ENCODE assay signal across 22 cellular contexts in the genomic region with DNA sequence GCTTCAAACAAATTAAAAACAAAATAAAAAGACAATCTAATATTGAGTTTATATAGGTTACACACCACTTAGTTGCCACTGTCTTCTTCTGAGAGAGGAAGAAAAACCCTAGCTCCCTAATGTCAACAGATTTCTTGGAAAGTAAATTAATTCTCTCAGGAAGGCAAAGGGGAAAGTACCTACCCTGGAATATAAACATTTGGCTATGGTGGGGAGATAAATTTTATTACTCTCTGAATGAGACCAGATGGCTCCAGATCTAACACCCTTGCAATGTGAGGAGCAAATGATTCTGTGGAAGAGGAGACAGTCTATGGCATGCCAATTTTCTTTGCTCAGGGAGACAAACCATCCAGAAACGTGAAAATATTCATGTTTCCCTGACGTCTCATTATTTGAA. TPM values are rescaled to one million over a fixed set of nuclear protein-coding genes. Genes with fewer than 3 reads are reported as not detected.
"Had no signal": no experiment of that assay in that cellular context is flagged by ENCODE, and none has a peak within 500 bp of the region (broad histone marks: within the 10 kb centered on the region; RNA-seq: fewer than 3 reads in every experiment).

No MANE protein-coding gene starts in this region.

- H3K4me3 ChIP-seq: MG63, SJSA1, SK-N-MC had no signal

- DNase-seq: IMR-90, Karpas-422, KG1, MG63, NCI-H1092, NCI-H1105 treated with DMSO at 0.1 percent for 48 hours, NCI-H1417 treated with DMSO at 0.1 percent for 48 hours, NCI-H146, NCI-H1694 treated with DMSO at 0.1 percent for 48 hours, NCI-H2029, NCI-H2081 treated with DMSO at 0.1 percent for 48 hours, NCI-H2171, NCI-H345, NCI-H526 treated with DMSO at 0.1 percent for 48 hours, NCI-H774, Right ventricle myocardium superior, RPMI8226, SIG-M5 had no signal

- H3K36me3 ChIP-seq: MG63, SJSA1 had no signal

- H3K27ac ChIP-seq: SJSA1, SK-N-MC had no signal

- H3K9me3 ChIP-seq: MG63 had no signal

- ATAC-seq: HepG2 had no signal

RNA-seq across cellular contexts. Expression of a gene that starts 4.3 kb away (rescaled TPM):
- total RNA-seq: HepG2, HT1080, IMR-90, SJSA1 had no signal
